ENCODE assay signal across 7 cellular contexts in the genomic region with DNA sequence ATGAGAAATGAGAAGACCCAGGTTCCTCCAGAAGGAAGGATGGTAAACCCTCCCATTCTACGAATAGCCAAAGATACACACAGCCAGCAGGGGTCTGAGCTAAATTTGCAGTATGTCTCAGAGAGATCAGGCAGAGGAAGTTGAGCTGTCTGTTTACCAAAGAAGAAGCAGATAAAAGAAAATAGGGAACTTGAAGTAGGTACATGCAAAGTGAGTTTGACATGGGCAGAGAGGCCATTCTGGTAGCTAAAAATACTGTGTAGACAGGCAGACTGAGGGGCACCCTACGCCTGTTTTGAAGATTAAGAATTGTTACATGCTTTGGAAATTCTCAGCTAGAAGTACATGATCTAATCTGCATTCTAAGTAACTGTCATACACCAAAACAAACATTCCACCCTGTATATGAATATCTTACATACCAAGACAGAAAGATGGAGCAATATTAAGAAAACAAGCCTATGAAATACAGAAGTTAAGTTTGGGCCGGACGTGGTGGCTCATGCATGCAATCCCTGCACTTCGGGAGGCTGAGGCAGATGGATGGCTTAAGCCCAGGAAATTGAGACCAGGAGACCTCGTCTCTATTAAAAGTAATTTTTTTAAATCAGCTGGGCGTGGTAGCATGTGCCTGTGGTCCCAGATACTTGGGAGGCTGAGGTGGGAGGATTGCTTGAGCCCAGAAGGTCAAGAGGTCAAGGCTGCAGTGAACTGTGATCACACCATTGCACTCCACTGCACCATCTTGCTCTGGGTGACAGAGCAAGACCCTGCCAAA.
DNase-seq lines count a peak whose midpoint lies in the region; ATAC-seq, FAIRE-seq and TF ChIP-seq lines count a peak whose summit lies in the region.

No MANE protein-coding gene starts in this region.

- FAIRE-seq in H54 (lab: Jason Lieb, UNC): peak; percentile 81

- TF ChIP-seq POLR2A in GM18505 (IDR thresholded peaks at IDR 0.05; ENCODE audit: borderline replicate concordance, extremely low read depth, insufficient read depth, insufficient read length): no peak
- no peak for TF ChIP-seq POLR2A in H54 (IDR thresholded peaks at IDR 0.05; ENCODE audit: low read depth, low read length)

- peaks cover 3% of the 10 kb centered on the region for H3K9me3 Mint-ChIP-seq in stimulated activated memory B cell treated with anti-CD40 and anti-IgM and Interleukin-4, amounts not matched to agents 10 μg/mL and 1 μg/mL and 100 μg/mL, for 72 hours

- H3K27me3 Mint-ChIP-seq in stimulated activated memory B cell treated with anti-CD40 and anti-IgM and Interleukin-4, amounts not matched to agents 10 μg/mL and 1 μg/mL and 100 μg/mL, for 72 hours: no peaks in the 10 kb centered on the region

- H3K27ac Mint-ChIP-seq in stimulated activated memory B cell treated with anti-CD40 and anti-IgM and Interleukin-4, amounts not matched to agents 10 μg/mL and 1 μg/mL and 100 μg/mL, for 72 hours: peak overlapping the region; percentile 98

- DNase-seq in H54 (ENCODE audit: insufficient read length, low spot score) (no peak), MV-4-11 (lab: John Stamatoyannopoulos, UW) (peak; percentile 96), HT-29 (ENCODE audit: low spot score) (no peak), DMS53 treated with DMSO at 0.1 percent for 48 hours (lab: John Stamatoyannopoulos, UW; ENCODE audit: unreplicated experiment) (no peak)
- peak; percentile 25 for DNase-seq in central memory CD4-positive, alpha-beta T cell

- ATAC-seq in GM18505 (IDR thresholded peaks at IDR 0.05; ENCODE audit: unreplicated experiment): peak; percentile 84
- ATAC-seq in stimulated activated memory B cell treated with anti-CD40 and anti-IgM and Interleukin-4, amounts not matched to agents 10 μg/mL and 1 μg/mL and 100 μg/mL, for 72 hours: peak; percentile 96

- H3K36me3 Mint-ChIP-seq in stimulated activated memory B cell treated with anti-CD40 and anti-IgM and Interleukin-4, amounts not matched to agents 10 μg/mL and 1 μg/mL and 100 μg/mL, for 72 hours: peaks cover 41% of the 10 kb centered on the region

- peaks cover 86% of the 10 kb centered on the region for H3K4me1 Mint-ChIP-seq in stimulated activated memory B cell treated with anti-CD40 and anti-IgM and Interleukin-4, amounts not matched to agents 10 μg/mL and 1 μg/mL and 100 μg/mL, for 72 hours

- peak overlapping the region; percentile 69 for H3K4me3 Mint-ChIP-seq in stimulated activated memory B cell treated with anti-CD40 and anti-IgM and Interleukin-4, amounts not matched to agents 10 μg/mL and 1 μg/mL and 100 μg/mL, for 72 hours

Comparison
In these comparisons a context has a peak if more than half of its experiments do, and no peak if none do; other contexts are left out.
1. DNase-seq: peak in MV-4-11 (single experiment) and central memory CD4-positive, alpha-beta T cell (single experiment); none in H54 (single experiment), HT-29 (single experiment) and DMS53 treated with DMSO at 0.1 percent for 48 hours (single experiment).